8 cellular contexts compared by ENCODE assay signal in the genomic region with DNA sequence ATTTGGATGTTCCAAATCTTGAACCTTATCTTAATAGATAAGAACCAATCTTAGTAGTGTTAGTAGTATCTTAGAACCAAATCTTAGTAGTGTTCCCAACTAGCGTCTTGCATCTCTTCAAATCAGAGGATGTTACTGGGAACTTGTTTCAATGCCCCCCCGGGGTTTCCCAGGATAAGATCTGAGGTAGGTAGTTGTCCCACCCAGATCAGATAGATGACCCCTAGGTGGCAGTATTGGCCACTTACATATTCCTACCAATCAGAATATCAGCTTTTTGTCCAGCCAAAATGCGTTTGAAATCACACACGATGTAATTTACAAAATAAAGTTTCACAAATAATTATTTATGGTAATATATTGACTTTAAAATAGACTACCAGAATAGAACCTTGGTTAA.
A peak's percentile ranks its signal among the peaks of the same experiment; 100 is the strongest.
DNase-seq lines count a peak whose midpoint lies in the region; ATAC-seq and TF ChIP-seq lines count a peak whose summit lies in the region.

No MANE protein-coding gene starts in this region.

- H3K36me3 ChIP-seq in SK-N-SH (replicated peaks in 1 of 2; ENCODE audit: control insufficient read depth in 1 of 2, insufficient read depth in 2 of 2, low read length in 1 of 2) (no peaks in the 10 kb centered on the region), SU-DHL-6 (ENCODE audit: low read length) (no peaks in the 10 kb centered on the region), lower lobe of right lung (no peaks in the 10 kb centered on the region)

- H3K4me2 ChIP-seq in SK-N-SH (no peak overlapping the region), SU-DHL-6 (ENCODE audit: low read depth, low read length, poor library complexity, severe bottlenecking) (no peak overlapping the region)

- H3K9me2 ChIP-seq in SK-N-SH (no peaks in the 10 kb centered on the region), SU-DHL-6 (replicated peaks; ENCODE audit: insufficient read depth, low read length) (no peaks in the 10 kb centered on the region)

- peak; percentile 14; the same call in 1 of the 2 replicates for TF ChIP-seq RAD21 in SK-N-SH (IDR thresholded peaks at IDR 0.05; ENCODE audit: low read length)

- POLR2A ChIA-PET in SK-N-SH (lab: Yijun Ruan, JAX): no interaction called here

- no peak overlapping the region for H3K27ac ChIP-seq in SK-N-SH (ENCODE audit: low read depth in 2 of 2, low read length in 1 of 2)
- H3K27ac ChIP-seq in SU-DHL-6 (ENCODE audit: low read depth, low read length): no peak overlapping the region
- no peak overlapping the region for H3K27ac ChIP-seq in lower lobe of right lung

- no peaks in the 10 kb centered on the region for H3K79me2 ChIP-seq in SK-N-SH (ENCODE audit: insufficient read depth)
- no peaks in the 10 kb centered on the region for H3K79me2 ChIP-seq in SU-DHL-6 (ENCODE audit: insufficient read depth, low read length)

- H4K20me1 ChIP-seq in SK-N-SH (ENCODE audit: insufficient read depth) (no peaks in the 10 kb centered on the region), SU-DHL-6 (ENCODE audit: low read depth, low read length) (no peaks in the 10 kb centered on the region)

- no peaks in the 10 kb centered on the region for H3K9me3 ChIP-seq in SK-N-SH
- H3K9me3 ChIP-seq in SU-DHL-6 (ENCODE audit: insufficient read depth, low read length): no peaks in the 10 kb centered on the region
- H3K9me3 ChIP-seq in lower lobe of right lung: no peaks in the 10 kb centered on the region

- H3K9ac ChIP-seq in SK-N-SH: no peak overlapping the region
- no peak overlapping the region for H3K9ac ChIP-seq in SU-DHL-6 (ENCODE audit: low read length)

- H2AFZ ChIP-seq in SK-N-SH (ENCODE audit: low read depth) (no peak overlapping the region), SU-DHL-6 (ENCODE audit: low read depth, low read length, severe bottlenecking) (no peak overlapping the region)

- 56% methylated on average over 4 of the region's 4 CpGs for WGBS in SK-N-SH (ENCODE audit: low lambda C conversion rate)

- peak; percentile 58 for TF ChIP-seq CTCF in SK-N-SH (IDR thresholded peaks at IDR 0.05)
- peak; percentile 95 for TF ChIP-seq CTCF in SU-DHL-6 (IDR thresholded peaks at IDR 0.05; ENCODE audit: insufficient read depth, low read length, poor library complexity, severe bottlenecking)
- TF ChIP-seq CTCF in lower lobe of right lung (IDR thresholded peaks at IDR 0.05): peak; percentile 45

- H3K4me3 ChIP-seq in SK-N-SH (ENCODE audit: low read depth in 2 of 2, low read length in 1 of 2) (peak overlapping the region in 1 of 2 experiments; percentile 23; a peak in 1 of 4 replicates), SU-DHL-6 (ENCODE audit: insufficient read depth, low read length, poor library complexity, severe bottlenecking) (no peak overlapping the region), lower lobe of right lung (no peak overlapping the region)

- no peaks in the 10 kb centered on the region for H3K4me1 ChIP-seq in SK-N-SH (ENCODE audit: control insufficient read depth in 1 of 2, insufficient read depth in 2 of 2, low read depth in 1 of 2, low read length in 1 of 2)
- H3K4me1 ChIP-seq in lower lobe of right lung: no peaks in the 10 kb centered on the region

- CTCF ChIA-PET in SK-N-SH (lab: Yijun Ruan, JAX): interaction anchor here (0.6 to 2.1 kb wide), 4 partner anchors 10 to 304 kb away, joined by 3 to 6 read pairs (median 4); no protein-coding TSS in a partner anchor

- ATAC-seq in SK-N-SH treated with all-trans-retinoic acid at 6 μM for 48 hours (no peak), HG02870 (IDR thresholded peaks at IDR 0.05; ENCODE audit: unreplicated experiment) (peak; percentile 69), lower lobe of right lung (no peak), HG03460 (IDR thresholded peaks at IDR 0.05; ENCODE audit: unreplicated experiment) (no peak)

- no peak for TF ChIP-seq EP300 in SK-N-SH (IDR thresholded peaks at IDR 0.05; ENCODE audit: borderline replicate concordance in 1 of 2, low read depth in 1 of 2, low read length in 1 of 2)

- H3F3A ChIP-seq in SK-N-SH (replicated peaks; ENCODE audit: insufficient read depth) (no peaks in the 10 kb centered on the region), SU-DHL-6 (ENCODE audit: insufficient read depth) (no peaks in the 10 kb centered on the region)

- H3K27me3 ChIP-seq in SK-N-SH (ENCODE audit: insufficient read depth) (no peaks in the 10 kb centered on the region), SU-DHL-6 (ENCODE audit: low read length) (no peaks in the 10 kb centered on the region), lower lobe of right lung (ENCODE audit: low read depth) (no peaks in the 10 kb centered on the region)

- intact Hi-C loops in lower lobe of right lung (cut with DNase I): no loop called here

- peak; percentile 12 for DNase-seq in SK-N-SH
- no peak for DNase-seq in lower lobe of right lung
- DNase-seq in NCI-H1092 treated with DMSO at 0.1 percent for 48 hours (lab: John Stamatoyannopoulos, UW): no peak
- no peak for DNase-seq in HK-2 (ENCODE audit: unreplicated experiment)

TF ChIP-seq in SK-N-SH, 30 proteins besides CTCF, POLR2A, EP300 and RAD21 (continues in another document):
- TF ChIP-seq GABPA (IDR thresholded peaks at IDR 0.05; ENCODE audit: low read depth) (no peak), NFIC (IDR thresholded peaks at IDR 0.05; ENCODE audit: borderline replicate concordance) (no peak), SIN3A (IDR thresholded peaks at IDR 0.05; ENCODE audit: borderline replicate concordance, low read depth, low read length) (no peak), MXI1 (IDR thresholded peaks at IDR 0.05; ENCODE audit: low read depth, low read length) (no peak), RCOR1 (IDR thresholded peaks at IDR 0.05; ENCODE audit: low read length) (no peak), SMC3 (IDR thresholded peaks at IDR 0.05; ENCODE audit: low read depth, low read length) (no peak), NRF1 (IDR thresholded peaks at IDR 0.05; ENCODE audit: low read depth, low read length) (no peak), ZBTB33 (IDR thresholded peaks at IDR 0.05; ENCODE audit: borderline replicate concordance, low read depth) (no peak), RXRA (IDR thresholded peaks at IDR 0.05; ENCODE audit: borderline replicate concordance, low read depth) (no peak)
- TF ChIP-seq, protein P1, sequence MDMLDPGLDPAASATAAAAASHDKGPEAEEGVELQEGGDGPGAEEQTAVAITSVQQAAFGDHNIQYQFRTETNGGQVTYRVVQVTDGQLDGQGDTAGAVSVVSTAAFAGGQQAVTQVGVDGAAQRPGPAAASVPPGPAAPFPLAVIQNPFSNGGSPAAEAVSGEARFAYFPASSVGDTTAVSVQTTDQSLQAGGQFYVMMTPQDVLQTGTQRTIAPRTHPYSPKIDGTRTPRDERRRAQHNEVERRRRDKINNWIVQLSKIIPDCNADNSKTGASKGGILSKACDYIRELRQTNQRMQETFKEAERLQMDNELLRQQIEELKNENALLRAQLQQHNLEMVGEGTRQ (IDR thresholded peaks at IDR 0.05; ENCODE audit: borderline replicate concordance, low read depth, low read length): no peak

TF ChIP-seq in SK-N-SH treated with all-trans-retinoic acid at 6 μM for 48 hours, 23 proteins besides CTCF, POLR2A, EP300 and RAD21 (continues in another document):
- no peak for TF ChIP-seq ZC3H10 (CRISPR knock-in tag; IDR thresholded peaks at IDR 0.05)
- no peak for TF ChIP-seq ZNF565 (CRISPR knock-in tag; conservative IDR thresholded peaks at IDR 0.05; ENCODE audit: low read depth)
- TF ChIP-seq, protein P2, sequence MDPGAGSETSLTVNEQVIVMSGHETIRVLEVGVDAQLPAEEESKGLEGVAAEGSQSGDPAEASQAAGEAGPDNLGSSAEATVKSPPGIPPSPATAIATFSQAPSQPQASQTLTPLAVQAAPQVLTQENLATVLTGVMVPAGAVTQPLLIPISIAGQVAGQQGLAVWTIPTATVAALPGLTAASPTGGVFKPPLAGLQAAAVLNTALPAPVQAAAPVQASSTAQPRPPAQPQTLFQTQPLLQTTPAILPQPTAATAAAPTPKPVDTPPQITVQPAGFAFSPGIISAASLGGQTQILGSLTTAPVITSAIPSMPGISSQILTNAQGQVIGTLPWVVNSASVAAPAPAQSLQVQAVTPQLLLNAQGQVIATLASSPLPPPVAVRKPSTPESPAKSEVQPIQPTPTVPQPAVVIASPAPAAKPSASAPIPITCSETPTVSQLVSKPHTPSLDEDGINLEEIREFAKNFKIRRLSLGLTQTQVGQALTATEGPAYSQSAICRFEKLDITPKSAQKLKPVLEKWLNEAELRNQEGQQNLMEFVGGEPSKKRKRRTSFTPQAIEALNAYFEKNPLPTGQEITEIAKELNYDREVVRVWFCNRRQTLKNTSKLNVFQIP (CRISPR knock-in tag; IDR thresholded peaks at IDR 0.05; ENCODE audit: borderline replicate concordance, low read depth): no peak
- no peak for TF ChIP-seq CSDC2 (CRISPR knock-in tag; IDR thresholded peaks at IDR 0.05)
- no peak for TF ChIP-seq ZNF70 (CRISPR knock-in tag; IDR thresholded peaks at IDR 0.05)
- no peak for TF ChIP-seq ISL1 (CRISPR knock-in tag; IDR thresholded peaks at IDR 0.05)
- no peak for TF ChIP-seq TSHZ2 (CRISPR knock-in tag; IDR thresholded peaks at IDR 0.05)

Comparison
In these comparisons a context has a peak if more than half of its experiments do, and no peak if none do; other contexts are left out.
1. CTCF ChIP-seq: peak in every context shown above with its lines; median percentile 95 in SU-DHL-6; 58 in SK-N-SH; 45 in lower lobe of right lung.